ENCODE assay signal across 28 cellular contexts in the genomic region with DNA sequence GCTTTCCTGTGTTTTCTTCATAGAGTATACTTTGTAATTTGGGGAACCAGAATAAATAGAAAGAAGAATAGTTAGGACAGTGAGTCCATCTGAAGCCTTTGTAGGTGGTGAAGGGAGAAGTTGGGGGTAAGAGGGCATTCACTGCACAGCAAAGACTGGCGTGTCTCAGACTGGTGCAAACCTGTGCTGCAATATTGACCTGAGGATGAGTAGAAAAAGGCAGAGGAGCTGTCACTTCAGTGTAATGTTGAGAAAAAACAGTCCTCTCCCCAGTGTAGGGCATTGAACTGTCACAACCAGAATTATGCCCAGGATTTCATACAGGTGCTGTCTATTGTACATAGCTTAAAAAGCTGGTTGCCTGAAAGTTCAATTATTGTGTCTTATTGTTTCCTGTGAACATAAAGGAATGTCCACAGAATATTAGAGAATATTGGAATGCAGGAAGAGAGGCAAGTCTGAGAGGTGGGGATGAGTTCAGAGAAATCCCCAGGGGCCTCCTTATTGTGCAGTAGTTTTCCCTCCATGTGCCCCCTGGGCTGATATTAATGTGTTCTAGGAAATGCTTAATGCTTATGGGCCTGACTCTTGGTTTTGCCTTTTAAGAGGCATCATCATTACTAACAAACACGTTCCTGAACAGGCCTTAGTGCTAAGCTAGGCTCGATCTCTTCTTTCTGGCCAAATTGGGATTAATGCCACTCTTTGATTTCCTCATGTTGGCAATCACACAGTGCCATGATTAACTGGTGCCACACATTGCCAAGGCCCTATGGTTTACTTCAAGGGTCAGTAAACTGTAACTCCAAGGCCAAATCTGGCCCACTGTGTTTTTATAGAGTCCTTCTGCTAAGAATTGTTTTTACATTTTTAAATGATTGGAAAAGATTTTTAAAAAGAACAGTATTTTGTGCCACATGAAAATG. TPM values are rescaled to one million over a fixed set of nuclear protein-coding genes. Genes with fewer than 3 reads are reported as not detected.
DNase-seq lines count a peak whose midpoint lies in the region; ATAC-seq and TF ChIP-seq lines count a peak whose summit lies in the region.
"Had no signal": no experiment of that assay in that cellular context is flagged by ENCODE, and none has a peak within 500 bp of the region (broad histone marks: within the 10 kb centered on the region; RNA-seq: fewer than 3 reads in every experiment).

No MANE protein-coding gene starts in this region.

- ATAC-seq in GM23338, result no peak
- ATAC-seq: Panc1; psoas muscle; stimulated activated naive B cell treated with anti-CD40 and anti-IgM and Interleukin-4, amounts not matched to agents 10 μg/mL and 1 μg/mL and 100 μg/mL, for 72 hours had no signal

- H3K27ac Mint-ChIP-seq in GM23338, result 0 out of 2 replicates have a peak overlapping the region, but pooled peaks have one; percentile 50
- peak overlapping the region; percentile 1 to 70 (median 56) for H3K27ac Mint-ChIP-seq in brain
- H3K27ac Mint-ChIP-seq in mesothelial cell of epicardium, result peak overlapping the region; percentile 81
- H3K27ac Mint-ChIP-seq: activated CD4-positive, alpha-beta memory T cell treated with anti-CD3 and anti-CD28 coated beads, Interleukin-2, amount 10 ng/mL, durations not matched to agents 7 days and 5 days; activated naive CD4-positive, alpha-beta T cell treated with anti-CD3 and anti-CD28 coated beads for 36 hours; activated T-helper 1 cell treated with anti-CD3 and anti-CD28 coated beads, Interleukin-12 subunit alpha, Interleukin-12 subunit beta, Interleukin-2, Interleukin-4 antibody, amounts not matched to agents 30 ng/mL and 10 ng/mL and 1 ng/mL, durations not matched to agents 14 hours and 24 hours and 36 hours; B cell; stimulated activated naive B cell treated with anti-CD40 and anti-IgM and Interleukin-4, amounts not matched to agents 10 μg/mL and 1 μg/mL and 100 μg/mL, for 72 hours had no signal

- TF ChIP-seq CTCF in GM23338 (conservative IDR thresholded peaks at IDR 0.05; ENCODE audit: low read depth in 2 of 2) (no peak), brain (conservative IDR thresholded peaks at IDR 0.05) (no peak), mesothelial cell of epicardium (IDR thresholded peaks at IDR 0.05; ENCODE audit: unreplicated experiment) (no peak)

- H3K36me3 ChIP-seq in GM23338 (ENCODE audit: insufficient read depth), result peaks cover 3% of the 10 kb centered on the region; the same call in 1 of the 2 replicates
- no peaks in the 10 kb centered on the region for H3K36me3 ChIP-seq in stomach smooth muscle (ENCODE audit: control insufficient read depth in 2 of 2, insufficient read depth in 2 of 2, low read length in 2 of 2)
- no peaks in the 10 kb centered on the region for H3K36me3 ChIP-seq in effector memory CD4-positive, alpha-beta T cell (ENCODE audit: control insufficient read depth, insufficient read depth, low read length)
- H3K36me3 ChIP-seq: brain microvascular endothelial cell, HAP-1, left ventricle myocardium inferior had no signal

- peaks cover 90% of the 10 kb centered on the region for H3K79me2 ChIP-seq in GM23338 (replicated peaks; ENCODE audit: insufficient read depth)

- H3K9me3 ChIP-seq in stomach smooth muscle (ENCODE audit: control insufficient read depth in 2 of 2, low read length in 2 of 2), result no peaks in the 10 kb centered on the region
- H3K9me3 ChIP-seq in effector memory CD4-positive, alpha-beta T cell (ENCODE audit: control insufficient read depth, low read length), result no peaks in the 10 kb centered on the region
- H3K9me3 ChIP-seq: HAP-1, left ventricle myocardium inferior, psoas muscle had no signal

- H3K36me3 Mint-ChIP-seq in GM23338 (ENCODE audit: low read depth), result peaks cover 4% of the 10 kb centered on the region; the same call in 2 of the 3 replicates
- H3K36me3 Mint-ChIP-seq in brain, result peaks cover 33% of the 10 kb centered on the region
- peaks cover 6% of the 10 kb centered on the region for H3K36me3 Mint-ChIP-seq in mesothelial cell of epicardium
- H3K36me3 Mint-ChIP-seq: stimulated activated naive B cell treated with anti-CD40 and anti-IgM and Interleukin-4, amounts not matched to agents 10 μg/mL and 1 μg/mL and 100 μg/mL, for 72 hours had no signal

- H3K27me3 ChIP-seq in GM23338 (ENCODE audit: insufficient read depth), result no peaks in the 10 kb centered on the region
- no peaks in the 10 kb centered on the region for H3K27me3 ChIP-seq in stomach smooth muscle (ENCODE audit: control insufficient read depth in 1 of 2, insufficient read depth in 2 of 2, low read length in 2 of 2)
- no peaks in the 10 kb centered on the region for H3K27me3 ChIP-seq in effector memory CD4-positive, alpha-beta T cell (replicated peaks; ENCODE audit: control insufficient read depth, insufficient read depth, low read length, poor library complexity, severe bottlenecking)
- H3K27me3 ChIP-seq: brain microvascular endothelial cell, dorsolateral prefrontal cortex had no signal

- DNase-seq in GM23338 (ENCODE audit: low spot score), result no peak
- no peak for DNase-seq in mesothelial cell of epicardium (ENCODE audit: low spot score in 2 of 2, unreplicated experiment in 2 of 2)
- no peak for DNase-seq in effector memory CD4-positive, alpha-beta T cell
- no peak for DNase-seq in HPDE6-E6E7 (ENCODE audit: extremely low spot score)
- DNase-seq in stimulated activated CD4-positive, alpha-beta T cell treated with anti-CD3 and anti-CD28 coated beads, Interleukin-1b, Interleukin-23, amount 100 ng/mL, for 48 hours, result no peak
- DNase-seq: ACHN; activated CD4-positive, alpha-beta memory T cell treated with anti-CD3 and anti-CD28 coated beads, Interleukin-2, amount 10 ng/mL, durations not matched to agents 7 days and 5 days; activated CD8-positive, alpha-beta memory T cell treated with anti-CD3 and anti-CD28 coated beads, Interleukin-2, amount 50 U/mL, for 4 hours; activated naive CD4-positive, alpha-beta T cell treated with anti-CD3 and anti-CD28 coated beads for 36 hours; brain microvascular endothelial cell; DMS153; dorsolateral prefrontal cortex; hippocampal formation; left ventricle myocardium inferior; NCI-H146; NCI-H2107; NCI-H345; psoas muscle; Right ventricle myocardium superior; stimulated activated CD4-positive, alpha-beta T cell treated with anti-CD3 and anti-CD28 coated beads, Interleukin-15, amount 100 ng/mL, for 24 hours; stimulated activated naive B cell treated with anti-CD40 and anti-IgM and Interleukin-4, amounts not matched to agents 10 μg/mL and 1 μg/mL and 100 μg/mL, for 72 hours; T-helper 2 cell had no signal

- peak overlapping the region in 1 of 2 donors; percentile 13 for H3K9ac ChIP-seq in stomach smooth muscle (ENCODE audit: low read length in 2 of 2)

- H3K9me3 Mint-ChIP-seq in GM23338 (no peaks in the 10 kb centered on the region), brain (no peaks in the 10 kb centered on the region), mesothelial cell of epicardium (no peaks in the 10 kb centered on the region)
- H3K9me3 Mint-ChIP-seq: activated CD4-positive, alpha-beta memory T cell treated with anti-CD3 and anti-CD28 coated beads, Interleukin-2, amount 10 ng/mL, durations not matched to agents 7 days and 5 days; activated naive CD4-positive, alpha-beta T cell treated with anti-CD3 and anti-CD28 coated beads for 36 hours; activated T-helper 1 cell treated with anti-CD3 and anti-CD28 coated beads, Interleukin-12 subunit alpha, Interleukin-12 subunit beta, Interleukin-2, Interleukin-4 antibody, amounts not matched to agents 30 ng/mL and 10 ng/mL and 1 ng/mL, durations not matched to agents 14 hours and 24 hours and 36 hours had no signal

- H3K9me2 ChIP-seq in GM23338 (ENCODE audit: insufficient read depth), result no peaks in the 10 kb centered on the region

- H3K4me2 ChIP-seq in GM23338, result peak overlapping the region; percentile 47

- H4K20me1 ChIP-seq in GM23338 (replicated peaks; ENCODE audit: insufficient read depth), result peaks cover 56% of the 10 kb centered on the region

- H3K4me1 ChIP-seq in GM23338 (ENCODE audit: insufficient read depth) (peaks cover 32% of the 10 kb centered on the region), stomach smooth muscle (ENCODE audit: control insufficient read depth, insufficient read depth, low read length) (peaks cover 38% of the 10 kb centered on the region)
- no peaks in the 10 kb centered on the region for H3K4me1 ChIP-seq in effector memory CD4-positive, alpha-beta T cell (ENCODE audit: control insufficient read depth, insufficient read depth, low read length, poor library complexity, severe bottlenecking)
- H3K4me1 ChIP-seq: psoas muscle had no signal

- no peak overlapping the region for H2AFZ ChIP-seq in GM23338

- H3K4me3 Mint-ChIP-seq in GM23338 (no peak overlapping the region), brain (peak overlapping the region in 1 of 5 experiments; percentile 5), mesothelial cell of epicardium (no peak overlapping the region)
- H3K4me3 Mint-ChIP-seq: activated CD4-positive, alpha-beta memory T cell treated with anti-CD3 and anti-CD28 coated beads, Interleukin-2, amount 10 ng/mL, durations not matched to agents 7 days and 5 days; activated naive CD4-positive, alpha-beta T cell treated with anti-CD3 and anti-CD28 coated beads for 36 hours; activated T-helper 1 cell treated with anti-CD3 and anti-CD28 coated beads, Interleukin-12 subunit alpha, Interleukin-12 subunit beta, Interleukin-2, Interleukin-4 antibody, amounts not matched to agents 30 ng/mL and 10 ng/mL and 1 ng/mL, durations not matched to agents 14 hours and 24 hours and 36 hours; B cell; stimulated activated naive B cell treated with anti-CD40 and anti-IgM and Interleukin-4, amounts not matched to agents 10 μg/mL and 1 μg/mL and 100 μg/mL, for 72 hours had no signal

- H3F3A ChIP-seq in GM23338 (replicated peaks; ENCODE audit: low read depth), result no peaks in the 10 kb centered on the region; the same call in 1 of the 2 replicates

- H3K27me3 Mint-ChIP-seq in GM23338 (ENCODE audit: insufficient read depth, low read depth, poor library complexity) (peaks cover 6% of the 10 kb centered on the region), brain (no peaks in the 10 kb centered on the region), mesothelial cell of epicardium (ENCODE audit: low read depth) (no peaks in the 10 kb centered on the region)
- H3K27me3 Mint-ChIP-seq: activated CD4-positive, alpha-beta memory T cell treated with anti-CD3 and anti-CD28 coated beads, Interleukin-2, amount 10 ng/mL, durations not matched to agents 7 days and 5 days; B cell had no signal

- H3K27ac ChIP-seq in GM23338 (ENCODE audit: low read depth) (peak overlapping the region; percentile 11), stomach smooth muscle (ENCODE audit: low read length) (peak overlapping the region; percentile 71)
- no peak overlapping the region for H3K27ac ChIP-seq in effector memory CD4-positive, alpha-beta T cell (ENCODE audit: insufficient read depth, low read length, poor library complexity, severe bottlenecking)
- H3K27ac ChIP-seq: brain microvascular endothelial cell, dorsolateral prefrontal cortex, left ventricle myocardium inferior, psoas muscle had no signal

- H3K4me1 Mint-ChIP-seq in GM23338, result peaks cover 74% of the 10 kb centered on the region
- H3K4me1 Mint-ChIP-seq in brain, result peaks cover 85% of the 10 kb centered on the region
- H3K4me1 Mint-ChIP-seq in mesothelial cell of epicardium, result peaks cover 58% of the 10 kb centered on the region
- H3K4me1 Mint-ChIP-seq: B cell had no signal

- H3K4me3 ChIP-seq in GM23338, result no peak overlapping the region
- peak overlapping the region in 1 of 2 donors; percentile 22 for H3K4me3 ChIP-seq in stomach smooth muscle (ENCODE audit: low read length in 2 of 2)
- no peak overlapping the region for H3K4me3 ChIP-seq in effector memory CD4-positive, alpha-beta T cell (ENCODE audit: insufficient read depth, low read depth, low read length, poor library complexity, severe bottlenecking)
- H3K4me3 ChIP-seq: dorsolateral prefrontal cortex, HAP-1, left ventricle myocardium inferior, psoas muscle had no signal

RNA-seq across cellular contexts. Expression of a gene that starts 34.0 kb away (rescaled TPM):
- 109 and 134 TPM in 2 replicates for total RNA-seq in GM23338 (2014; rRNA removed; shearing (Covaris generic))
- polyA plus RNA-seq in GM23338 (2016; fragmentation: Nextera tagmentation; extraction: Ambion mirVana) (32.2 and 37.0 TPM in 2 replicates), brain (ENCODE audit: insufficient read depth, low read depth, low replicate concordance) (2.8 TPM)
- total RNA-seq in mesothelial cell of epicardium, result 239 to 246 TPM (median 240 TPM) in 3 replicates
